In the genomic region with DNA sequence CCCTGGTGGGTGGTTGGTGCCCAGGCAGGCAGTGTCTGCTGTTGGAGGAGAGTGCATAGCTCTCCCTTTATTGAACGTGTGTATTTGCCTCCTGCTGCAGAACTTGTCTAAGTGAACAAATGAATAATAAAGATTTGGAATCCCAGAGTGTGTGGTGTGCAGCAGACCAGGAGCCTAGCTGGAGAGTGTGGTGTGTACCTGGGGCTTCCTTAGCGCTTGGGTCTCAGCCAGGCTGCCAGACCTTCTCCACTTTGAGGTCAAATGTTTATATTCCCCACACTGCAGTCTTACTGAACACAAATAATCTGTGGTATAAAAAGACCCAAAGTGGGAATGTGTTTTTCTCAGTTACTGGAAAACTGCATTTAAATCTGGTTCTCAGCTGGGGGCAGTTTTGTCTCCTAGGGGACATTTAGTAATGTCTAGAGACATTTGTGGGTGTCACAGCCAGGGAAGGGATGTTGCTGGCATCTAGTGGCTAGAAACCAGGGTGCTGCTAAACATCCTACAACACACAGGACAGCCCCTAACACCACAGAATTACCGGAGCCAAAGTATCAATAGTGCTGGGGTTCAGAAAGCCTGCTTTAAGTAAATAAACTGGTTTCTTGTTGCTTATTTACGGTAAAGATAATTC, we compare ENCODE assay signal across 10 cellular contexts. TPM values are rescaled to one million over a fixed set of nuclear protein-coding genes. Genes with fewer than 3 reads are reported as not detected.
DNase-seq lines count a peak whose midpoint lies in the region; TF ChIP-seq lines count a peak whose summit lies in the region.
"Had no signal": no experiment of that assay in that cellular context is flagged by ENCODE, and none has a peak within 500 bp of the region (broad histone marks: within the 10 kb centered on the region; RNA-seq: fewer than 3 reads in every experiment).

No MANE protein-coding gene starts in this region.

- BruUV-seq in mammary epithelial cell (replicated peaks; lab: Mats Ljungman, UMichigan) = no TSS peak

- DNase-seq in NOMO-1 treated with DMSO at 0.1 percent for 48 hours (lab: John Stamatoyannopoulos, UW; ENCODE audit: unreplicated experiment) (peak; percentile 5), NOMO-1 treated with dmso at 0.1 percent for 144 hours (lab: John Stamatoyannopoulos, UW; ENCODE audit: unreplicated experiment) (no peak), mammary epithelial cell (no peak), retinal pigment epithelial cell (ENCODE audit: low read depth) (no peak), COLO829 (ENCODE audit: low spot score) (no peak), NOMO-1 (lab: John Stamatoyannopoulos, UW; ENCODE audit: unreplicated experiment in 2 of 2) (no peak)
- no peak for DNase-seq in stimulated activated CD4-positive, alpha-beta T cell treated with anti-CD3 and anti-CD28 coated beads, Interleukin-2, amount 100 ng/mL, for 24 hours
- DNase-seq: COR-L47 had no signal

- CTCF ChIA-PET in mammary epithelial cell (lab: Charles Lee; ENCODE audit: low non-redundant PET) = no interaction called here

- no peak overlapping the region for H3K27ac ChIP-seq in mammary epithelial cell (ENCODE audit: insufficient read depth, low read depth, low read length)

- intact Hi-C loops in mammary epithelial cell (cut with micrococcal nuclease) = loop anchor here (1.0 kb wide), 1 partner anchor 70 kb away; no protein-coding TSS in a partner anchor

- dilution Hi-C loops in mammary epithelial cell (cut with HindIII; ENCODE audit: low sequenced_read_pairs) = no loop called here

- H3F3A ChIP-seq in Loucy (ENCODE audit: low read depth) = no peaks in the 10 kb centered on the region

- H3K36me3 ChIP-seq in Loucy (ENCODE audit: insufficient read depth, low read length) = peaks cover 98% of the 10 kb centered on the region
- no peaks in the 10 kb centered on the region for H3K36me3 ChIP-seq in mammary epithelial cell (ENCODE audit: insufficient read depth, low read length)

- H3K4me2 ChIP-seq in Loucy (ENCODE audit: low read depth, low read length, poor library complexity, severe bottlenecking) (no peak overlapping the region), mammary epithelial cell (ENCODE audit: insufficient read depth, low read depth, low read length) (no peak overlapping the region)

- TF ChIP-seq CTCF in Loucy (conservative IDR thresholded peaks at IDR 0.05; ENCODE audit: low read length) = peak; percentile 69
- TF ChIP-seq CTCF in mammary epithelial cell (conservative IDR thresholded peaks at IDR 0.05 in 1 of 2, IDR thresholded peaks at IDR 0.05 in 1 of 2; ENCODE audit: extremely low read depth in 1 of 2, insufficient read depth in 1 of 2, low read depth in 1 of 2, low read length in 2 of 2) = peak; percentile 20 to 43
- TF ChIP-seq CTCF in retinal pigment epithelial cell (conservative IDR thresholded peaks at IDR 0.05; ENCODE audit: low read depth, low read length) = peak; percentile 53

- peaks cover 3% of the 10 kb centered on the region for H4K20me1 ChIP-seq in Loucy (ENCODE audit: insufficient read depth, low read length, poor library complexity, severe bottlenecking)
- no peaks in the 10 kb centered on the region for H4K20me1 ChIP-seq in mammary epithelial cell (ENCODE audit: insufficient read depth, low read length)

- no peaks in the 10 kb centered on the region for H3K9me2 ChIP-seq in Loucy (replicated peaks; ENCODE audit: low read depth, low read length)

- peaks cover 6% of the 10 kb centered on the region for H3K4me1 ChIP-seq in Loucy (ENCODE audit: insufficient read depth, low read length, poor library complexity, severe bottlenecking)
- no peaks in the 10 kb centered on the region for H3K4me1 ChIP-seq in mammary epithelial cell (ENCODE audit: insufficient read depth, low read length)

- H3K9ac ChIP-seq in Loucy (ENCODE audit: low read depth, low read length, poor library complexity, severe bottlenecking) (no peak overlapping the region), mammary epithelial cell (ENCODE audit: insufficient read depth, low read length) (no peak overlapping the region)

- H3K4me3 ChIP-seq in Loucy (ENCODE audit: low read length, poor library complexity, severe bottlenecking) (no peak overlapping the region), mammary epithelial cell (replicated peaks in 1 of 3; ENCODE audit: insufficient read depth in 1 of 3, low read depth in 2 of 3, low read length in 3 of 3) (no peak overlapping the region), retinal pigment epithelial cell (ENCODE audit: low read length) (no peak overlapping the region)

- H3K79me2 ChIP-seq in Loucy (ENCODE audit: insufficient read depth, low read length) (peaks cover 40% of the 10 kb centered on the region), mammary epithelial cell (ENCODE audit: insufficient read depth, low read length) (no peaks in the 10 kb centered on the region)

- H3K27me3 ChIP-seq in Loucy (ENCODE audit: insufficient read depth, low read length, poor library complexity, severe bottlenecking) (no peaks in the 10 kb centered on the region), mammary epithelial cell (ENCODE audit: insufficient read depth, low read length) (no peaks in the 10 kb centered on the region)

- in situ Hi-C loops in mammary epithelial cell (cut with MboI; ENCODE audit: low sequenced_read_pairs in 2 of 2) = no loop called here

- H3K9me3 ChIP-seq in Loucy (ENCODE audit: insufficient read depth, low read depth, low read length) = no peaks in the 10 kb centered on the region
- no peaks in the 10 kb centered on the region for H3K9me3 ChIP-seq in mammary epithelial cell (replicated peaks; ENCODE audit: insufficient read depth, low read length)

- 90% methylated on average over 4 of the region's 4 CpGs for WGBS in mammary epithelial cell (ENCODE audit: low coverage, missing lambda C conversion rate)

- H2AFZ ChIP-seq in Loucy (ENCODE audit: low read length) (no peak overlapping the region), mammary epithelial cell (ENCODE audit: low read depth, low read length) (no peak overlapping the region)

RNA-seq across cellular contexts. Expression of gene SLC37A1, which starts 23.6 kb away (rescaled TPM):
- 1 to 10 TPM; 7.7 to 8.7 TPM for total RNA-seq in mammary epithelial cell
- 3.9 TPM for polyA plus RNA-seq in mammary epithelial cell
- 5.0 TPM for polyA minus RNA-seq in mammary epithelial cell
- total RNA-seq: myocyte had no signal

RNA-seq across cellular contexts. Expression of gene RSPH1, which starts 41.2 kb away (rescaled TPM):
- under 1 TPM; 0.50 to 0.66 TPM for total RNA-seq in mammary epithelial cell
- polyA plus RNA-seq in mammary epithelial cell = 0.35 TPM
- polyA minus RNA-seq in mammary epithelial cell = not detected
- total RNA-seq: myocyte had no signal
